ENCODE assay signal across 20 cellular contexts in the genomic region with DNA sequence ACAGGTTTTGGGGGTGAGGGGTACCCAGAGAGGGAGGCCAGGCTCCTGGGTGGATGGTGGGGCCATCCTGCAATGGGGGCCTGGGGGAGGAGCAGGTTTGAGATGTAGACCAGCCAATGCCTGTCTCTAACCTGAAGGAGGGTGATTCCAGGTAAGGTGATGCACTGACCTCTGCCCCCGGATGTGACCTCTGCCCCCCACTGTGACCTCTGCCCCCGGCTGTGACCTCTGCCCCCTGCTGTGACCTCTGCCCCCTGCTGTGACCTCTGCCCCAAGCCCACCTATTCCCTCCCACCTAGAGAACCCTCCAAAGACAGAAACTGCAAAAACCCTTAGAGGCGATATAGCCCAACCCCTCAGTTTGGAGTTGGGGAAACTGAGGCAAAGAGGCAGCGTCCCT. TPM values are rescaled to one million over a fixed set of nuclear protein-coding genes. Genes with fewer than 3 reads are reported as not detected.
DNase-seq lines count a peak whose midpoint lies in the region; ATAC-seq, FAIRE-seq and TF ChIP-seq lines count a peak whose summit lies in the region.
"Had no signal": no experiment of that assay in that cellular context is flagged by ENCODE, and none has a peak within 500 bp of the region (broad histone marks: within the 10 kb centered on the region; RNA-seq: fewer than 3 reads in every experiment).

No MANE protein-coding gene starts in this region.

- H3K9me3 Mint-ChIP-seq in CD4-positive, CD25-positive, alpha-beta regulatory T cell = no peaks in the 10 kb centered on the region
- H3K9me3 Mint-ChIP-seq: naive thymus-derived CD8-positive, alpha-beta T cell had no signal

- H3K36me3 Mint-ChIP-seq in CD4-positive, CD25-positive, alpha-beta regulatory T cell = no peaks in the 10 kb centered on the region
- H3K36me3 Mint-ChIP-seq: naive thymus-derived CD8-positive, alpha-beta T cell had no signal

- no peaks in the 10 kb centered on the region for H3K79me2 ChIP-seq in K562 (ENCODE audit: control insufficient read depth, insufficient read depth, low read length)

- no peak overlapping the region for H3K4me2 ChIP-seq in K562 (ENCODE audit: insufficient read depth, low read length)
- H3K4me2 ChIP-seq: smooth muscle cell had no signal

- no peak for ATAC-seq in CD4-positive, CD25-positive, alpha-beta regulatory T cell (ENCODE audit: low read depth in 2 of 2)
- ATAC-seq in K562 = no peak
- ATAC-seq in GM18909 (IDR thresholded peaks at IDR 0.05; ENCODE audit: poor library complexity, unreplicated experiment) = no peak

- H3K27me3 ChIP-seq in CD4-positive, CD25-positive, alpha-beta regulatory T cell (ENCODE audit: control insufficient read depth, insufficient read depth, low read length) = no peaks in the 10 kb centered on the region
- peaks cover 0 to 7% of the 10 kb centered on the region in 2 experiments; a peak in 2 of 5 replicates for H3K27me3 ChIP-seq in K562 (ENCODE audit: control insufficient read depth in 2 of 2, insufficient read depth in 2 of 2, low read length in 2 of 2)

- no peak for DNase-seq in CD4-positive, CD25-positive, alpha-beta regulatory T cell
- DNase-seq in GM12864 (ENCODE audit: low read depth) (no peak), K562 (ENCODE audit: extremely low read depth in 1 of 4, low spot score in 3 of 4) (no peak), GM03348 (ENCODE audit: low spot score) (no peak)
- DNase-seq: anterior cingulate cortex; cerebellar nuclear complex; heart right ventricle; islet precursor cell; naive thymus-derived CD8-positive, alpha-beta T cell; NCI-H2171; NCI-H748 treated with DMSO at 0.1 percent for 48 hours had no signal

- BruUV-seq in K562 (replicated peaks; lab: Mats Ljungman, UMichigan) = no TSS peak

- H3K4me1 ChIP-seq in CD4-positive, CD25-positive, alpha-beta regulatory T cell (ENCODE audit: control insufficient read depth, insufficient read depth, low read length, poor library complexity, severe bottlenecking) = peaks cover 13% of the 10 kb centered on the region
- H3K4me1 ChIP-seq in K562 (replicated peaks in 1 of 2; ENCODE audit: control insufficient read depth in 2 of 2, insufficient read depth in 2 of 2, low read length in 2 of 2) = peaks cover 0 to 33% of the 10 kb centered on the region in 2 experiments; a peak in 2 of 5 replicates
- H3K4me1 ChIP-seq: heart right ventricle, SJSA1 had no signal

- no peak for FAIRE-seq in K562 (lab: Jason Lieb, UNC)
- FAIRE-seq: D721Med, G401.6, GM12892 had no signal

- H3K9me1 ChIP-seq in K562 (ENCODE audit: control insufficient read depth, insufficient read depth, low read length) = peaks cover 2% of the 10 kb centered on the region

- H3K9ac ChIP-seq in K562 (ENCODE audit: insufficient read depth in 1 of 2, low read depth in 2 of 2, low read length in 2 of 2) = peak overlapping the region in 1 of 2 experiments; percentile 35; a peak in 1 of 4 replicates

- no peaks in the 10 kb centered on the region for H3K36me3 ChIP-seq in CD4-positive, CD25-positive, alpha-beta regulatory T cell (ENCODE audit: control insufficient read depth, insufficient read depth, low read length)
- no peaks in the 10 kb centered on the region for H3K36me3 ChIP-seq in K562 (ENCODE audit: control insufficient read depth, insufficient read depth, low read length)
- H3K36me3 ChIP-seq: heart right ventricle, SJSA1 had no signal

- H3K27me3 Mint-ChIP-seq in CD4-positive, CD25-positive, alpha-beta regulatory T cell = no peaks in the 10 kb centered on the region

- H3K27ac ChIP-seq in CD4-positive, CD25-positive, alpha-beta regulatory T cell (ENCODE audit: insufficient read depth, low read length, poor library complexity, severe bottlenecking) = no peak overlapping the region
- H3K27ac ChIP-seq in K562 (ENCODE audit: extremely low read depth, low read depth, low read length) = no peak overlapping the region
- H3K27ac ChIP-seq: heart right ventricle, SJSA1 had no signal

- peak overlapping the region; percentile 41 to 93 (median 83) for H3K4me3 Mint-ChIP-seq in CD4-positive, CD25-positive, alpha-beta regulatory T cell

- H4K20me1 ChIP-seq in K562 (replicated peaks; ENCODE audit: control insufficient read depth, insufficient read depth, low read length) = 0 out of 2 replicates have a peak, but pooled peaks cover 2% of the 10 kb centered on the region

- no peaks in the 10 kb centered on the region for H3K9me3 ChIP-seq in CD4-positive, CD25-positive, alpha-beta regulatory T cell (ENCODE audit: control insufficient read depth in 2 of 2, low read length in 2 of 2)
- no peaks in the 10 kb centered on the region for H3K9me3 ChIP-seq in K562 (replicated peaks; ENCODE audit: control insufficient read depth, insufficient read depth, low read depth, low read length)
- H3K9me3 ChIP-seq: heart right ventricle, SJSA1 had no signal

- TF ChIP-seq CTCF in GM12864 (IDR thresholded peaks at IDR 0.05; ENCODE audit: low read depth, low read length, missing control alignments) = no peak
- TF ChIP-seq CTCF in K562 (IDR thresholded peaks at IDR 0.05 in 2 of 3, conservative IDR thresholded peaks at IDR 0.05 in 1 of 3; ENCODE audit: insufficient read depth in 2 of 3, low read depth in 1 of 3, low read length in 3 of 3) = no peak

- TF ChIP-seq POLR2A in K562 (conservative IDR thresholded peaks at IDR 0.05) = no peak

- no peak overlapping the region for H3K4me3 ChIP-seq in CD4-positive, CD25-positive, alpha-beta regulatory T cell (ENCODE audit: low read depth, low read length)
- peak overlapping the region; percentile 13; the same call in 1 of the 2 replicates for H3K4me3 ChIP-seq in GM12864 (ENCODE audit: low read depth, low read length)
- H3K4me3 ChIP-seq in K562 = no peak overlapping the region
- H3K4me3 ChIP-seq: heart right ventricle, SJSA1, smooth muscle cell had no signal

- no peak overlapping the region for H2AFZ ChIP-seq in K562 (ENCODE audit: low read depth, low read length)

- intact Hi-C loops in K562 (cut with micrococcal nuclease) = no loop called here

- peak overlapping the region in 2 of 3 donors; percentile 73 to 90 for H3K27ac Mint-ChIP-seq in CD4-positive, CD25-positive, alpha-beta regulatory T cell

- CTCF ChIA-PET in K562 (lab: Yijun Ruan, JAX; ENCODE audit: low intra/inter-chr PET ratio) = no interaction called here

- no peak for TF ChIP-seq EP300 in K562 (IDR thresholded peaks at IDR 0.05; ENCODE audit: low read length)

- 59% methylated on average over 3 of the region's 4 CpGs for WGBS in K562 (ENCODE audit: insufficient coverage, low coverage, missing lambda C conversion rate)

- POLR2A ChIA-PET in K562 (lab: Yijun Ruan, JAX) = interaction anchor here (2.3 kb wide), 1 partner anchor 21 kb away, joined by 9 read pairs; no protein-coding TSS in a partner anchor

- TF ChIP-seq RAD21 in K562 (CRISPR knock-in tag; conservative IDR thresholded peaks at IDR 0.05 in 1 of 2, IDR thresholded peaks at IDR 0.05 in 1 of 2) = no peak

- H3K4me1 Mint-ChIP-seq in CD4-positive, CD25-positive, alpha-beta regulatory T cell = peaks cover 0 to 26% (median 4%) of the 10 kb centered on the region in 4 donors

- in situ Hi-C loops in K562 (cut with MboI) = loop anchor here (25.0 kb wide), 1 partner anchor 1516 kb away; no protein-coding TSS in a partner anchor

RNA-seq across cellular contexts. Expression of a gene that starts 10.3 kb away (rescaled TPM):
- total RNA-seq in CD4-positive, CD25-positive, alpha-beta regulatory T cell = not detected
- polyA plus RNA-seq in CD4-positive, CD25-positive, alpha-beta regulatory T cell = under 1 TPM in 1 of 4 donors, not detected in 3; 0.25 TPM
- not detected in 2 replicates for total RNA-seq in K562 (2011; cell fraction: chromatin; rRNA removed; ENCODE audit: low replicate concordance)
- not detected in 2 replicates for total RNA-seq in K562 (2011; cell fraction: nucleolus; rRNA removed)
- total RNA-seq in K562 (2011; cell fraction: nucleoplasm; rRNA removed) = not detected in 2 replicates
- total RNA-seq in K562 (2014; rRNA removed) (not detected in 2 replicates), K562 (2014; rRNA removed; fragmentation: Illumina TruSeq; extraction: Trizol) (not detected in 2 replicates), K562 (2015; rRNA removed; fragmentation: Illumina TruSeq; extraction: Trizol) (not detected in 2 replicates), K562 (2021) (not detected in 2 replicates)
- polyA plus RNA-seq in K562 (2011; rRNA removed) (not detected in 2 replicates), K562 (2014; fragmentation: Illumina TruSeq; extraction: Trizol) (not detected in 2 replicates), K562 (2014; fragmentation: Nextera tagmentation; extraction: Ambion mirVana) (not detected), K562 (2014; rRNA removed) (not detected in 2 replicates)
- polyA plus RNA-seq in K562 (2011; cell fraction: cytosol; rRNA removed) = 0.09 TPM in 1 of 2 replicates, not detected in the other
- polyA plus RNA-seq in K562 (2011; cell fraction: nucleus; rRNA removed) = not detected in 2 replicates
- not detected in 2 replicates for polyA plus RNA-seq in K562 (2012)
- not detected in 2 replicates for polyA minus RNA-seq in K562 (2011; rRNA and poly(A)+ RNA removed)
- polyA minus RNA-seq in K562 (2011; cell fraction: cytosol; rRNA and poly(A)+ RNA removed) = not detected in 2 replicates
- polyA minus RNA-seq in K562 (2011; cell fraction: nucleus; rRNA and poly(A)+ RNA removed) = not detected in 2 replicates
- total RNA-seq: heart right ventricle; HT1080; naive thymus-derived CD8-positive, alpha-beta T cell; posterior vena cava; SJSA1; smooth muscle cell had no signal
- polyA plus RNA-seq: heart right ventricle; naive thymus-derived CD8-positive, alpha-beta T cell; thymus had no signal

RNA-seq across cellular contexts. Expression of a gene that starts 18.6 kb away (rescaled TPM):
- 0.76 TPM for total RNA-seq in CD4-positive, CD25-positive, alpha-beta regulatory T cell
- polyA plus RNA-seq in CD4-positive, CD25-positive, alpha-beta regulatory T cell = under 1 TPM in 1 of 4 donors, not detected in 3; 0.31 TPM
- 1.9 and 6.0 TPM in 2 replicates for total RNA-seq in K562 (2011; cell fraction: chromatin; rRNA removed; ENCODE audit: low replicate concordance)
- total RNA-seq in K562 (2011; cell fraction: nucleolus; rRNA removed) = 3.4 and 7.2 TPM in 2 replicates
- 6.5 and 9.6 TPM in 2 replicates for total RNA-seq in K562 (2011; cell fraction: nucleoplasm; rRNA removed)
- total RNA-seq in K562 (2014; rRNA removed) (0.82 TPM in 1 of 2 replicates, not detected in the other), K562 (2014; rRNA removed; fragmentation: Illumina TruSeq; extraction: Trizol) (0.29 TPM in 1 of 2 replicates, not detected in the other), K562 (2015; rRNA removed; fragmentation: Illumina TruSeq; extraction: Trizol) (0.45 and 0.87 TPM in 2 replicates), K562 (2021) (0.71 and 1.3 TPM in 2 replicates)
- polyA plus RNA-seq in K562 (2011; rRNA removed) (0.15 TPM in 2 replicates), K562 (2014; fragmentation: Illumina TruSeq; extraction: Trizol) (not detected in 2 replicates), K562 (2014; fragmentation: Nextera tagmentation; extraction: Ambion mirVana) (not detected), K562 (2014; rRNA removed) (0.04 and 0.19 TPM in 2 replicates)
- 0.04 TPM in 1 of 2 replicates, not detected in the other for polyA plus RNA-seq in K562 (2011; cell fraction: cytosol; rRNA removed)
- polyA plus RNA-seq in K562 (2011; cell fraction: nucleus; rRNA removed) = 0.18 and 1.2 TPM in 2 replicates
- polyA plus RNA-seq in K562 (2012) = 0.13 and 0.14 TPM in 2 replicates
- not detected in 2 replicates for polyA minus RNA-seq in K562 (2011; rRNA and poly(A)+ RNA removed)
- polyA minus RNA-seq in K562 (2011; cell fraction: cytosol; rRNA and poly(A)+ RNA removed) = not detected in 2 replicates
- polyA minus RNA-seq in K562 (2011; cell fraction: nucleus; rRNA and poly(A)+ RNA removed) = 2.4 and 4.2 TPM in 2 replicates
- total RNA-seq: heart right ventricle, HT1080, posterior vena cava had no signal
- polyA plus RNA-seq: naive thymus-derived CD8-positive, alpha-beta T cell had no signal

RNA-seq across cellular contexts. Expression of a gene that starts 22.7 kb away (rescaled TPM):
- 1,690 TPM for total RNA-seq in CD4-positive, CD25-positive, alpha-beta regulatory T cell
- polyA plus RNA-seq in CD4-positive, CD25-positive, alpha-beta regulatory T cell = 1,000 to 10,000 TPM; 1,618 to 2,428 (median 2,131) TPM
- 185 and 358 TPM in 2 replicates for total RNA-seq in K562 (2011; cell fraction: chromatin; rRNA removed; ENCODE audit: low replicate concordance)
- total RNA-seq in K562 (2011; cell fraction: nucleolus; rRNA removed) = 779 and 884 TPM in 2 replicates
- total RNA-seq in K562 (2011; cell fraction: nucleoplasm; rRNA removed) = 712 and 996 TPM in 2 replicates
- total RNA-seq in K562 (2014; rRNA removed) (2,565 and 3,619 TPM in 2 replicates), K562 (2014; rRNA removed; fragmentation: Illumina TruSeq; extraction: Trizol) (1,358 and 1,367 TPM in 2 replicates), K562 (2015; rRNA removed; fragmentation: Illumina TruSeq; extraction: Trizol) (2,022 and 2,084 TPM in 2 replicates), K562 (2021) (2,028 and 2,113 TPM in 2 replicates)
- polyA plus RNA-seq in K562 (2011; rRNA removed) (1,530 and 1,971 TPM in 2 replicates), K562 (2014; fragmentation: Illumina TruSeq; extraction: Trizol) (1,653 and 2,262 TPM in 2 replicates), K562 (2014; fragmentation: Nextera tagmentation; extraction: Ambion mirVana) (100 to 1,000 TPM; 312 to 402 TPM), K562 (2014; rRNA removed) (2,460 and 2,635 TPM in 2 replicates)
- polyA plus RNA-seq in K562 (2011; cell fraction: cytosol; rRNA removed) = 2,544 and 3,068 TPM in 2 replicates
- polyA plus RNA-seq in K562 (2011; cell fraction: nucleus; rRNA removed) = 847 and 901 TPM in 2 replicates
- 2,553 and 4,056 TPM in 2 replicates for polyA plus RNA-seq in K562 (2012)
- 413 and 534 TPM in 2 replicates for polyA minus RNA-seq in K562 (2011; rRNA and poly(A)+ RNA removed)
- 805 and 1,017 TPM in 2 replicates for polyA minus RNA-seq in K562 (2011; cell fraction: cytosol; rRNA and poly(A)+ RNA removed)
- 167 and 323 TPM in 2 replicates for polyA minus RNA-seq in K562 (2011; cell fraction: nucleus; rRNA and poly(A)+ RNA removed)

RNA-seq across cellular contexts. Expression of a gene that starts 23.1 kb away (rescaled TPM):
- total RNA-seq in CD4-positive, CD25-positive, alpha-beta regulatory T cell = 13.0 TPM
- 1 to 10 TPM; 4.8 to 8.4 (median 7.5) TPM for polyA plus RNA-seq in CD4-positive, CD25-positive, alpha-beta regulatory T cell
- total RNA-seq in K562 (2011; cell fraction: chromatin; rRNA removed; ENCODE audit: low replicate concordance) = 16.1 and 40.7 TPM in 2 replicates
- 26.3 and 31.7 TPM in 2 replicates for total RNA-seq in K562 (2011; cell fraction: nucleolus; rRNA removed)
- 25.7 and 33.8 TPM in 2 replicates for total RNA-seq in K562 (2011; cell fraction: nucleoplasm; rRNA removed)
- total RNA-seq in K562 (2014; rRNA removed) (4.0 and 8.2 TPM in 2 replicates), K562 (2014; rRNA removed; fragmentation: Illumina TruSeq; extraction: Trizol) (2.1 and 2.9 TPM in 2 replicates), K562 (2015; rRNA removed; fragmentation: Illumina TruSeq; extraction: Trizol) (5.4 and 5.5 TPM in 2 replicates), K562 (2021) (13.9 and 15.2 TPM in 2 replicates)
- polyA plus RNA-seq in K562 (2011; rRNA removed) (2.0 and 3.5 TPM in 2 replicates), K562 (2014; fragmentation: Illumina TruSeq; extraction: Trizol) (2.6 and 6.4 TPM in 2 replicates), K562 (2014; fragmentation: Nextera tagmentation; extraction: Ambion mirVana) (under 1 TPM; 0.10 to 0.17 TPM), K562 (2014; rRNA removed) (9.0 and 10.8 TPM in 2 replicates)
- 2.7 and 9.3 TPM in 2 replicates for polyA plus RNA-seq in K562 (2011; cell fraction: cytosol; rRNA removed)
- 11.1 and 18.6 TPM in 2 replicates for polyA plus RNA-seq in K562 (2011; cell fraction: nucleus; rRNA removed)
- 7.0 and 7.3 TPM in 2 replicates for polyA plus RNA-seq in K562 (2012)
- polyA minus RNA-seq in K562 (2011; rRNA and poly(A)+ RNA removed) = 2.8 and 3.5 TPM in 2 replicates
- polyA minus RNA-seq in K562 (2011; cell fraction: cytosol; rRNA and poly(A)+ RNA removed) = 5.3 and 7.7 TPM in 2 replicates
- polyA minus RNA-seq in K562 (2011; cell fraction: nucleus; rRNA and poly(A)+ RNA removed) = 8.6 and 9.6 TPM in 2 replicates

RNA-seq across cellular contexts. Expression of a gene that starts 40.9 kb away (rescaled TPM):
- 37.7 TPM for total RNA-seq in CD4-positive, CD25-positive, alpha-beta regulatory T cell
- polyA plus RNA-seq in CD4-positive, CD25-positive, alpha-beta regulatory T cell = 10 to 100 TPM; 71.2 to 96.6 (median 85.8) TPM
- 1.9 and 3.2 TPM in 2 replicates for total RNA-seq in K562 (2011; cell fraction: chromatin; rRNA removed; ENCODE audit: low replicate concordance)
- total RNA-seq in K562 (2011; cell fraction: nucleolus; rRNA removed) = 1.8 and 2.2 TPM in 2 replicates
- 2.1 and 3.3 TPM in 2 replicates for total RNA-seq in K562 (2011; cell fraction: nucleoplasm; rRNA removed)
- total RNA-seq in K562 (2014; rRNA removed) (3.6 and 5.0 TPM in 2 replicates), K562 (2014; rRNA removed; fragmentation: Illumina TruSeq; extraction: Trizol) (0.96 and 1.1 TPM in 2 replicates), K562 (2015; rRNA removed; fragmentation: Illumina TruSeq; extraction: Trizol) (3.7 and 3.9 TPM in 2 replicates), K562 (2021) (2.6 and 5.5 TPM in 2 replicates)
- polyA plus RNA-seq in K562 (2011; rRNA removed) (0.45 and 1.1 TPM in 2 replicates), K562 (2014; fragmentation: Illumina TruSeq; extraction: Trizol) (1.8 and 2.1 TPM in 2 replicates), K562 (2014; fragmentation: Nextera tagmentation; extraction: Ambion mirVana) (under 1 TPM; 0.25 to 0.64 TPM), K562 (2014; rRNA removed) (1.6 and 3.8 TPM in 2 replicates)
- 1.0 and 1.3 TPM in 2 replicates for polyA plus RNA-seq in K562 (2011; cell fraction: cytosol; rRNA removed)
- polyA plus RNA-seq in K562 (2011; cell fraction: nucleus; rRNA removed) = 1.2 and 1.5 TPM in 2 replicates
- 4.6 and 5.2 TPM in 2 replicates for polyA plus RNA-seq in K562 (2012)
- 0.49 and 0.99 TPM in 2 replicates for polyA minus RNA-seq in K562 (2011; rRNA and poly(A)+ RNA removed)
- 0.38 and 1.8 TPM in 2 replicates for polyA minus RNA-seq in K562 (2011; cell fraction: cytosol; rRNA and poly(A)+ RNA removed)
- polyA minus RNA-seq in K562 (2011; cell fraction: nucleus; rRNA and poly(A)+ RNA removed) = 0.67 and 2.7 TPM in 2 replicates
